ENCODE assay signal across 16 cellular contexts in genomic region chr6:147759088-147759487, GRCh38.
DNase-seq lines count a peak whose midpoint lies in the region; ATAC-seq and TF ChIP-seq lines count a peak whose summit lies in the region.
"Had no signal": no experiment of that assay in that cellular context is flagged by ENCODE, and none has a peak within 500 bp of the region (broad histone marks: within the 10 kb centered on the region; RNA-seq: fewer than 3 reads in every experiment).

No MANE protein-coding gene starts in this region.

- intact Hi-C loops in left ventricle myocardium superior (cut with micrococcal nuclease) (no loop called here), cardiac septum (cut with DNase I) (no loop called here)

- ATAC-seq in left ventricle myocardium superior (peak; percentile 59), GM21786 (IDR thresholded peaks at IDR 0.05; ENCODE audit: unreplicated experiment) (no peak)
- ATAC-seq: natural killer cell treated with Interleukin-12 subunit alpha and Interleukin-12 subunit beta and Interleukin-15 and Interleukin-18, amount 100 ng/mL, for 72 hours; psoas muscle had no signal

- TF ChIP-seq CTCF in fibroblast of mammary gland (conservative IDR thresholded peaks at IDR 0.05; ENCODE audit: control insufficient read depth, insufficient read depth, low read depth, low read length): no peak

- no peak overlapping the region for H3K4me3 ChIP-seq in fibroblast of mammary gland (ENCODE audit: control insufficient read depth, low read depth, low read length)
- H3K4me3 ChIP-seq: psoas muscle had no signal

- DNase-seq in left ventricle myocardium superior (no peak), cardiac septum (ENCODE audit: low spot score) (no peak), NCI-H460 (ENCODE audit: extremely low read depth, low read depth) (peak; percentile 12), fibroblast of mammary gland (ENCODE audit: low read depth) (peak; percentile 8), NCI-H1436 treated with DMSO at 0.1 percent for 48 hours (lab: John Stamatoyannopoulos, UW) (no peak), cortex of kidney (lab: John Stamatoyannopoulos, UW) (no peak)
- no peak for DNase-seq in activated CD4-positive, alpha-beta T cell treated with anti-CD3 and anti-CD28 coated beads for 1 hour
- DNase-seq: activated CD4-positive, CD25-positive, alpha-beta regulatory T cell treated with anti-CD3 and anti-CD28 coated beads, Interleukin-2, amount 50 U/mL, for 72 hours; activated gamma-delta T cell treated with Interleukin-2 at 50 U/mL for 16 hours; AML-193; GOT3; immature natural killer cell; NCI-H2029; psoas muscle had no signal

Comparison
In these comparisons a context has a peak if more than half of its experiments do, and no peak if none do; other contexts are left out.
1. DNase-seq: peak in NCI-H460 (single experiment) and fibroblast of mammary gland (single experiment); none in left ventricle myocardium superior (single experiment), cardiac septum (single experiment), NCI-H1436 treated with DMSO at 0.1 percent for 48 hours (single experiment), cortex of kidney (single experiment) and activated CD4-positive, alpha-beta T cell treated with anti-CD3 and anti-CD28 coated beads for 1 hour (single experiment).